ENCODE assay signal across 17 cellular contexts in the genomic region with DNA sequence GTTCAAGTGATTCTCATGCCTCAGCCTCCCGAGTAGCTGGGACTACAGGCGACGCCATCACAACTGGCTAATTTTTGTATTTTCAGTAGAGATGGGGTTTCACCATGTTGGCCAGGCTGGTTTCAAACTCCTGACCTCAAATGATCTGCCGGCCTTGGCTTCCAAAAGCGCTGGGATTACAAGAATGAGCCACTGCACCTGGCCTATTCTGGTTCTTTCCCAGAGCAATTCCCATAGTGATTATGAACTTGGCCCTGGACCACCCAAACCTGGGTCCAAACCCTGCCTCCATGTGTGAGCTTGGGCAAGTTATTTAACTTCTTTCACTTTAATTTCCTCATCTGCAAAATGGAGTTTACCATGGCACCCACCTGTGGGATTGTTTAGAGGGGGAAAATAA.
DNase-seq lines count a peak whose midpoint lies in the region; ATAC-seq and TF ChIP-seq lines count a peak whose summit lies in the region.
"Had no signal": no experiment of that assay in that cellular context is flagged by ENCODE, and none has a peak within 500 bp of the region (broad histone marks: within the 10 kb centered on the region; RNA-seq: fewer than 3 reads in every experiment).

No MANE protein-coding gene starts in this region.

- no peak overlapping the region for H4K91ac ChIP-seq in mesenchymal stem cell (ENCODE audit: low read length)

- H2BK12ac ChIP-seq in mesenchymal stem cell (ENCODE audit: low read length in 2 of 2) = no peak overlapping the region

- H3K36me3 ChIP-seq in mesenchymal stem cell (ENCODE audit: control insufficient read depth in 1 of 2, insufficient read depth in 2 of 2, low read depth in 1 of 2, low read length in 2 of 2) = no peaks in the 10 kb centered on the region
- H3K36me3 ChIP-seq: BLaER1 treated with 17β-estradiol and CSF1 and Interleukin-3, amounts not matched to agents 10 nM and 100 nM had no signal

- H3K4me3 ChIP-seq in right cardiac atrium (ENCODE audit: low read length) (no peak overlapping the region), mesenchymal stem cell (ENCODE audit: insufficient read depth in 1 of 2, low read depth in 1 of 2, low read length in 2 of 2) (no peak overlapping the region)
- H3K4me3 ChIP-seq: A549; BLaER1 treated with 17β-estradiol and CSF1 and Interleukin-3, amounts not matched to agents 10 nM and 100 nM had no signal

- H3K4ac ChIP-seq in mesenchymal stem cell (ENCODE audit: low read depth in 1 of 2, low read length in 2 of 2) = no peak overlapping the region

- no peak overlapping the region for H3K23ac ChIP-seq in mesenchymal stem cell (ENCODE audit: low read length in 2 of 2)

- H2BK120ac ChIP-seq in mesenchymal stem cell (ENCODE audit: low read depth, low read length) = no peak overlapping the region

- H3K4me1 ChIP-seq in right cardiac atrium (ENCODE audit: control insufficient read depth, insufficient read depth, low read length) (no peaks in the 10 kb centered on the region), mesenchymal stem cell (ENCODE audit: control insufficient read depth, insufficient read depth, low read depth, low read length) (no peaks in the 10 kb centered on the region)
- H3K4me1 ChIP-seq: A549; BLaER1 treated with 17β-estradiol and CSF1 and Interleukin-3, amounts not matched to agents 10 nM and 100 nM; Caco-2 had no signal

- H3K27me3 ChIP-seq in right cardiac atrium (ENCODE audit: control insufficient read depth, insufficient read depth) (no peaks in the 10 kb centered on the region), mesenchymal stem cell (ENCODE audit: control insufficient read depth in 1 of 2, insufficient read depth in 1 of 2, low read length in 2 of 2) (peaks cover 4 to 81% of the 10 kb centered on the region in 2 experiments)

- no peak overlapping the region for H3K9ac ChIP-seq in mesenchymal stem cell (ENCODE audit: low read length)
- H3K9ac ChIP-seq: BLaER1 treated with 17β-estradiol and CSF1 and Interleukin-3, amounts not matched to agents 10 nM and 100 nM had no signal

- no peak for TF ChIP-seq CTCF in GM20000 (IDR thresholded peaks at IDR 0.05; ENCODE audit: extremely low read depth, missing control alignments)

- H3K79me1 ChIP-seq in mesenchymal stem cell (replicated peaks; ENCODE audit: low read length, poor library complexity, severe bottlenecking) = no peaks in the 10 kb centered on the region

- no peak overlapping the region for H3K18ac ChIP-seq in mesenchymal stem cell (ENCODE audit: low read depth in 1 of 2, low read length in 2 of 2)

- ATAC-seq in Right ventricle myocardium inferior (peak; percentile 57), left ventricle myocardium superior (peak; percentile 80), right cardiac atrium (no peak)
- ATAC-seq: A549; CD8-positive, alpha-beta T cell had no signal

- H3K27ac ChIP-seq in right cardiac atrium (ENCODE audit: low read length) (no peak overlapping the region), mesenchymal stem cell (ENCODE audit: low read length, poor library complexity, severe bottlenecking) (no peak overlapping the region)
- H3K27ac ChIP-seq: 22Rv1; A549; BLaER1 treated with 17β-estradiol and CSF1 and Interleukin-3, amounts not matched to agents 10 nM and 100 nM; C4-2B had no signal

- H4K8ac ChIP-seq in mesenchymal stem cell (ENCODE audit: low read length) = no peak overlapping the region

- DNase-seq in Right ventricle myocardium inferior (ENCODE audit: missing footprints) = no peak
- no peak for DNase-seq in cardiac septum (ENCODE audit: low spot score)
- no peak for DNase-seq in left ventricle myocardium superior
- DNase-seq in right cardiac atrium = no peak
- DNase-seq in mesenchymal stem cell = no peak
- DNase-seq in GM20000 (ENCODE audit: low spot score) = no peak
- DNase-seq: AML-193; Caco-2; Calu3; CD4-positive, alpha-beta T cell; CD8-positive, alpha-beta T cell; DMS79 treated with DMSO at 0.1 percent for 48 hours; GF-D8 had no signal

- peak overlapping the region; percentile 60 for H2BK15ac ChIP-seq in mesenchymal stem cell (ENCODE audit: low read depth, poor library complexity, severe bottlenecking)

- 73% methylated on average over 5 of the region's 5 CpGs for WGBS in right cardiac atrium
- WGBS in mesenchymal stem cell = 81% methylated on average over 5 of the region's 5 CpGs

- intact Hi-C loops in Right ventricle myocardium inferior (cut with DNase I) = no loop called here
- intact Hi-C loops in cardiac septum (cut with DNase I) = no loop called here
- intact Hi-C loops in left ventricle myocardium superior (cut with micrococcal nuclease) = no loop called here
- intact Hi-C loops in right cardiac atrium (cut with DNase I) = no loop called here

- H2AK5ac ChIP-seq in mesenchymal stem cell (ENCODE audit: low read length, severe bottlenecking) = no peak overlapping the region

- H2BK5ac ChIP-seq in mesenchymal stem cell (ENCODE audit: low read depth, low read length, poor library complexity, severe bottlenecking) = no peak overlapping the region

- no peak overlapping the region for H2AFZ ChIP-seq in mesenchymal stem cell (ENCODE audit: low read depth, low read length)

- no peak overlapping the region for H3K4me2 ChIP-seq in mesenchymal stem cell (ENCODE audit: low read length, poor library complexity, severe bottlenecking)
- H3K4me2 ChIP-seq: A549; BLaER1 treated with 17β-estradiol and CSF1 and Interleukin-3, amounts not matched to agents 10 nM and 100 nM had no signal

- no peaks in the 10 kb centered on the region for H3K9me3 ChIP-seq in right cardiac atrium (ENCODE audit: control insufficient read depth, low read length)
- peaks cover 9% of the 10 kb centered on the region for H3K9me3 ChIP-seq in mesenchymal stem cell (ENCODE audit: control insufficient read depth, low read length)
- H3K9me3 ChIP-seq: A549, Caco-2 had no signal

- H3K14ac ChIP-seq in mesenchymal stem cell (ENCODE audit: low read length in 2 of 2) = no peak overlapping the region

Comparison
In these comparisons a context has a peak if more than half of its experiments do, and no peak if none do; other contexts are left out.
1. ATAC-seq: peak in Right ventricle myocardium inferior (single experiment) and left ventricle myocardium superior (single experiment); none in right cardiac atrium (0 of 2).